In genomic region chrX:69015156-69015555, GRCh38 we compare ENCODE assay signal across 13 cellular contexts.
"Had no signal": no experiment of that assay in that cellular context is flagged by ENCODE, and none has a peak within 500 bp of the region (broad histone marks: within the 10 kb centered on the region; RNA-seq: fewer than 3 reads in every experiment).

No MANE protein-coding gene starts in this region.

- H3K9me3 Mint-ChIP-seq: memory B cell; stimulated activated memory B cell treated with anti-CD40 and anti-IgM and Interleukin-4, amounts not matched to agents 10 μg/mL and 1 μg/mL and 100 μg/mL, for 72 hours; T-helper 2 cell treated with Interferon-gamma antibody and Interleukin-4, amounts not matched to agents 5 μg/mL and 100 μg/mL, for 36 hours had no signal

- H3K27me3 Mint-ChIP-seq: stimulated activated memory B cell treated with anti-CD40 and anti-IgM and Interleukin-4, amounts not matched to agents 10 μg/mL and 1 μg/mL and 100 μg/mL, for 72 hours had no signal

- H3K27ac Mint-ChIP-seq: activated naive CD4-positive, alpha-beta T cell treated with anti-CD3 and anti-CD28 coated beads for 36 hours; memory B cell; stimulated activated memory B cell treated with anti-CD40 and anti-IgM and Interleukin-4, amounts not matched to agents 10 μg/mL and 1 μg/mL and 100 μg/mL, for 72 hours; T-helper 2 cell treated with Interferon-gamma antibody and Interleukin-4, amounts not matched to agents 5 μg/mL and 100 μg/mL, for 36 hours had no signal

- H3K36me3 ChIP-seq: esophagus squamous epithelium, left lung, pancreas, tibial artery, uterus had no signal

- H3K4me3 ChIP-seq: esophagus squamous epithelium, left lung, pancreas, tibial artery, uterus had no signal

- H3K36me3 Mint-ChIP-seq: memory B cell; stimulated activated memory B cell treated with anti-CD40 and anti-IgM and Interleukin-4, amounts not matched to agents 10 μg/mL and 1 μg/mL and 100 μg/mL, for 72 hours had no signal

- H3K4me1 Mint-ChIP-seq: memory B cell; stimulated activated memory B cell treated with anti-CD40 and anti-IgM and Interleukin-4, amounts not matched to agents 10 μg/mL and 1 μg/mL and 100 μg/mL, for 72 hours had no signal

- H3K9me3 ChIP-seq: esophagus squamous epithelium, left lung, pancreas, tibial artery, uterus had no signal

- H3K27me3 ChIP-seq: esophagus squamous epithelium, pancreas, tibial artery, uterus had no signal

- H3K27ac ChIP-seq: esophagus squamous epithelium, left lung, pancreas, tibial artery had no signal

- ATAC-seq: left lung; pancreas; stimulated activated memory B cell treated with anti-CD40 and anti-IgM and Interleukin-4, amounts not matched to agents 10 μg/mL and 1 μg/mL and 100 μg/mL, for 72 hours had no signal

- H3K4me1 ChIP-seq: pancreas, uterus had no signal

- DNase-seq: activated CD4-positive, alpha-beta T cell treated with anti-CD3 and anti-CD28 coated beads, Interleukin-2, amount 50 U/mL, for 1 hour; activated naive CD4-positive, alpha-beta T cell treated with anti-CD3 and anti-CD28 coated beads for 36 hours; esophagus squamous epithelium; hippocampal formation; kidney; left lung; pancreas; stimulated activated CD4-positive, alpha-beta T cell treated with anti-CD3 and anti-CD28 coated beads, Interleukin-2, amount 100 ng/mL, for 48 hours; tibial artery had no signal

- H3K4me3 Mint-ChIP-seq: activated naive CD4-positive, alpha-beta T cell treated with anti-CD3 and anti-CD28 coated beads for 36 hours; memory B cell; stimulated activated memory B cell treated with anti-CD40 and anti-IgM and Interleukin-4, amounts not matched to agents 10 μg/mL and 1 μg/mL and 100 μg/mL, for 72 hours; T-helper 2 cell treated with Interferon-gamma antibody and Interleukin-4, amounts not matched to agents 5 μg/mL and 100 μg/mL, for 36 hours had no signal
